Comparison of ENCODE assay signal across 13 cellular contexts in the genomic region with DNA sequence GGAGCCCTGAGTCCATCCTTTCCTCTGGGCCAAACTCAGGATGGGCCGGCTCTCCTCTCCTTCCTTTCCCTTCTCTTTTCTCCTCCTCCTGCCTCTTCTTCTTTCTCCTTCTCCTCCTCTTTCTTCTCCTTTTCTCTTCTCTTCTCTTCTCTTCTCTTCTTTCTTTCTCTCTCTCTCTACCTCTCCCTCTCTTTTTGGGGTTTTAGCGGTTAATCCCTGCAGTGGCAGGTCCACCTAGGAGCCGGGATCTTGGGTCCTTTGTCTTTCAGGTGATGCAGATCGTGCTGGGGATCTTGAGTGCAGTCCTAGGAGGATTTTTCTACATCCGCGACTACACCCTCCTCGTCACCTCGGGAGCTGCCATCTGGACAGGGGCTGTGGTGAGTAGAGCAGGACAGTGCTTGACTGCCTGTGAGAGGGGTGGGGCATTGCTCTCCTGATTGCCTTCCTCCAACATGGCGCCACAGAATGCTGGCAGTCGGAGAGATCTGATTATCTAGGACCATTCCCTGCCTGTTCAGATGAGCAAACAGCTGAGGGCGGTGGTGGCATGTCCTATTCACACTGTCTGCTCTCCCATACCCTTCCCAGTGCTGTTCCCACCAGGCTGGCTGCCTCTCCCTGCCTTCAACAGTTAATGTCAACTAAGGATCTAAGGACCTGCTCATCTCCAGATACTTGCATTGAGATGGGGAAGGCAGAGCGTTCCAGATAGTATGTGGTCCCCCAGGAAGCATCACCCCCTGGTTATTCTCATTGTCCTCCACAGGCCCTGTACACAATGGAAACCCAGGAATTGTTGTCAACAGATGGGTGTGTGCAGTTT. TPM values are rescaled to one million over a fixed set of nuclear protein-coding genes. Genes with fewer than 3 reads are reported as not detected.
DNase-seq lines count a peak whose midpoint lies in the region; ATAC-seq, FAIRE-seq and TF ChIP-seq lines count a peak whose summit lies in the region.
"Had no signal": no experiment of that assay in that cellular context is flagged by ENCODE, and none has a peak within 500 bp of the region (broad histone marks: within the 10 kb centered on the region; RNA-seq: fewer than 3 reads in every experiment).

No MANE protein-coding gene starts in this region.

- intact Hi-C loops in kidney (cut with DNase I): no loop called here

- H4K20me1 ChIP-seq in smooth muscle cell (ENCODE audit: low read depth): no peaks in the 10 kb centered on the region

- H3K4me3 ChIP-seq in Peyer's patch: peak overlapping the region; percentile 50 to 81 (median 64)
- H3K4me3 ChIP-seq in kidney (ENCODE audit: low read length in 2 of 2): peak overlapping the region; percentile 68 to 82
- H3K4me3 ChIP-seq in smooth muscle cell: no peak overlapping the region
- H3K4me3 ChIP-seq: HAP-1 had no signal

- DNase-seq in DMS53 (lab: John Stamatoyannopoulos, UW): peak; percentile 42
- DNase-seq in DMS53 treated with DMSO at 0.1 percent for 48 hours (lab: John Stamatoyannopoulos, UW; ENCODE audit: unreplicated experiment): no peak
- no peak for DNase-seq in Peyer's patch
- no peak for DNase-seq in kidney
- no peak for DNase-seq in smooth muscle cell (lab: John Stamatoyannopoulos, UW; ENCODE audit: unreplicated experiment)
- DNase-seq in activated CD4-positive, alpha-beta T cell treated with anti-CD3 and anti-CD28 coated beads for 48 hours: no peak
- DNase-seq: activated naive CD4-positive, alpha-beta T cell treated with Interleukin-2 at 50 U/mL for 16 hours; IMR-90; substantia nigra had no signal

- 94% methylated on average over 12 of the region's 12 CpGs for WGBS in smooth muscle cell (ENCODE audit: low lambda C conversion rate)

- no peak for TF ChIP-seq POLR2A in Peyer's patch (IDR thresholded peaks at IDR 0.05)

- peak overlapping the region; percentile 93 for H3K4me2 ChIP-seq in smooth muscle cell

- H3K9ac ChIP-seq in kidney (ENCODE audit: low read length in 2 of 2) (peak overlapping the region in 1 of 2 donors; percentile 69), smooth muscle cell (ENCODE audit: low read depth) (no peak overlapping the region)

- H2AFZ ChIP-seq in smooth muscle cell (ENCODE audit: low read depth): no peak overlapping the region

- no peak for FAIRE-seq in kidney (lab: Jason Lieb, UNC)

- H3K36me3 ChIP-seq in Peyer's patch (peaks cover 0 to 30% (median 0%) of the 10 kb centered on the region in 3 donors), kidney (ENCODE audit: control insufficient read depth in 1 of 2, insufficient read depth in 2 of 2, low read length in 2 of 2) (peaks cover 13 to 17% of the 10 kb centered on the region in 2 donors), smooth muscle cell (ENCODE audit: low read depth) (no peaks in the 10 kb centered on the region)
- H3K36me3 ChIP-seq: HAP-1 had no signal

- TF ChIP-seq CTCF in Peyer's patch (IDR thresholded peaks at IDR 0.05) (no peak), kidney (IDR thresholded peaks at IDR 0.05; ENCODE audit: borderline replicate concordance, extremely low read depth, insufficient read depth) (no peak), smooth muscle cell (IDR thresholded peaks at IDR 0.05; ENCODE audit: borderline replicate concordance, insufficient read depth, poor library complexity, severe bottlenecking) (no peak)

- H3K27ac ChIP-seq in Peyer's patch: peak overlapping the region; percentile 73 to 92 (median 91)
- H3K27ac ChIP-seq in kidney (ENCODE audit: low read depth in 2 of 2, low read length in 2 of 2): peak overlapping the region; percentile 86 to 92
- H3K27ac ChIP-seq in smooth muscle cell (ENCODE audit: low read depth): no peak overlapping the region
- H3K27ac ChIP-seq: 22Rv1 had no signal

- H3K9me3 ChIP-seq in Peyer's patch (peaks cover 0 to 9% (median 3%) of the 10 kb centered on the region in 4 donors), kidney (ENCODE audit: control insufficient read depth in 1 of 2, low read length in 2 of 2) (peaks cover 0 to 14% of the 10 kb centered on the region in 2 donors), smooth muscle cell (replicated peaks; ENCODE audit: low read depth) (no peaks in the 10 kb centered on the region)
- H3K9me3 ChIP-seq: HAP-1 had no signal

- no peaks in the 10 kb centered on the region for H3F3A ChIP-seq in smooth muscle cell (ENCODE audit: low read depth)

- ATAC-seq in GM18867 (IDR thresholded peaks at IDR 0.05; ENCODE audit: unreplicated experiment) (no peak), GM19455 (IDR thresholded peaks at IDR 0.05; ENCODE audit: unreplicated experiment) (no peak)

- H3K27me3 ChIP-seq in Peyer's patch (no peaks in the 10 kb centered on the region), smooth muscle cell (ENCODE audit: low read depth) (peaks cover 40% of the 10 kb centered on the region)

- H3K79me2 ChIP-seq in smooth muscle cell (ENCODE audit: low read depth): no peaks in the 10 kb centered on the region

- H3K4me1 ChIP-seq in Peyer's patch: peaks cover 0 to 13% (median 5%) of the 10 kb centered on the region in 4 donors
- peaks cover 10 to 13% of the 10 kb centered on the region in 2 donors for H3K4me1 ChIP-seq in kidney (ENCODE audit: control insufficient read depth in 1 of 2, insufficient read depth in 1 of 2, low read depth in 1 of 2, low read length in 2 of 2)
- H3K4me1 ChIP-seq in smooth muscle cell (ENCODE audit: low read depth): no peaks in the 10 kb centered on the region
- H3K4me1 ChIP-seq: HAP-1 had no signal

RNA-seq across cellular contexts. Expression of gene TMEM176A, which starts 1.6 kb away (rescaled TPM):
- total RNA-seq in Peyer's patch (100 to 1,000 TPM in 3 of 4 donors, 10 to 100 TPM in 1; 88.3 to 338 (median 232) TPM), kidney (288 TPM), smooth muscle cell (46.6 and 52.8 TPM in 2 replicates)
- polyA plus RNA-seq in kidney (ENCODE audit: insufficient read depth, low read depth, low replicate concordance) (513 TPM), smooth muscle cell (95.8 and 105 TPM in 2 replicates)
- total RNA-seq: IMR-90 had no signal
- polyA plus RNA-seq: IMR-90 had no signal

RNA-seq across cellular contexts. Expression of gene TMEM176B, which starts 2.0 kb away (rescaled TPM):
- total RNA-seq in Peyer's patch (100 to 1,000 TPM in 3 of 4 donors, 10 to 100 TPM in 1; 93.3 to 394 (median 300) TPM), kidney (345 TPM), smooth muscle cell (52.8 and 78.8 TPM in 2 replicates)
- polyA plus RNA-seq in kidney (ENCODE audit: insufficient read depth, low read depth, low replicate concordance) (542 TPM), smooth muscle cell (90.5 and 108 TPM in 2 replicates)
- total RNA-seq: IMR-90 had no signal
- polyA plus RNA-seq: IMR-90 had no signal

RNA-seq across cellular contexts. Expression of gene AOC1, which starts 50.2 kb away (rescaled TPM):
- total RNA-seq in Peyer's patch (1,000 to 10,000 TPM in 2 of 4 donors, 100 to 1,000 TPM in 1, 1 to 10 TPM in 1; 9.1 to 1,314 (median 833) TPM), kidney (170 TPM), smooth muscle cell (not detected in 2 replicates)
- polyA plus RNA-seq in kidney (ENCODE audit: insufficient read depth, low read depth, low replicate concordance) (99.1 TPM), smooth muscle cell (0.45 TPM in 1 of 2 replicates, not detected in the other)
- total RNA-seq: IMR-90 had no signal
- polyA plus RNA-seq: IMR-90 had no signal
